Comparison of ENCODE assay signal across 8 cellular contexts in genomic region chr19:1213391-1214286, GRCh38. TPM values are rescaled to one million over a fixed set of nuclear protein-coding genes. Genes with fewer than 3 reads are reported as not detected.
DNase-seq lines count a peak whose midpoint lies in the region; ATAC-seq and TF ChIP-seq lines count a peak whose summit lies in the region.

No MANE protein-coding gene starts in this region.

- H3K4me2 ChIP-seq in PC-3 (ENCODE audit: low read length): no peak overlapping the region

- H3K27me3 ChIP-seq in PC-3 (ENCODE audit: low read length) (no peaks in the 10 kb centered on the region), right cardiac atrium (ENCODE audit: control insufficient read depth, insufficient read depth) (no peaks in the 10 kb centered on the region)

- DNase-seq in PC-3: no peak
- peak; percentile 75 to 92 (median 86) for DNase-seq in right cardiac atrium
- peak; percentile 65 for DNase-seq in skeletal muscle cell (ENCODE audit: low read depth)
- no peak for DNase-seq in NCI-H1436 (lab: John Stamatoyannopoulos, UW)

- H3F3A ChIP-seq in PC-3 (ENCODE audit: low read length, unreplicated experiment): no peaks in the 10 kb centered on the region

- no peaks in the 10 kb centered on the region for H3K9me2 ChIP-seq in PC-3 (replicated peaks; ENCODE audit: low read length)

- H3K9me3 ChIP-seq in PC-3 (ENCODE audit: low read length): no peaks in the 10 kb centered on the region
- H3K9me3 ChIP-seq in right cardiac atrium (ENCODE audit: control insufficient read depth, low read length): no peaks in the 10 kb centered on the region

- H3K4me3 ChIP-seq in GM12875 (ENCODE audit: low read depth, low read length): peak overlapping the region; percentile 10
- no peak overlapping the region for H3K4me3 ChIP-seq in PC-3 (ENCODE audit: low read length)
- H3K4me3 ChIP-seq in right cardiac atrium (ENCODE audit: low read length): no peak overlapping the region
- no peak overlapping the region for H3K4me3 ChIP-seq in skeletal muscle cell (ENCODE audit: low read depth, low read length)

- 48% methylated on average over 39 of the region's 39 CpGs for WGBS in right cardiac atrium

- H3K27ac ChIP-seq in PC-3 (ENCODE audit: low read length): no peak overlapping the region
- H3K27ac ChIP-seq in angular gyrus (ENCODE audit: low read depth, low read length): peak overlapping the region; percentile 84
- peak overlapping the region; percentile 68 for H3K27ac ChIP-seq in right cardiac atrium (ENCODE audit: low read length)

- POLR2A ChIA-PET in PC-3 (lab: Charles Lee; ENCODE audit: unreplicated experiment): no interaction called here

- no peak overlapping the region for H2AFZ ChIP-seq in PC-3 (ENCODE audit: low read length)

- H3K4me1 ChIP-seq in PC-3 (ENCODE audit: insufficient read depth, low read length): peaks cover 25% of the 10 kb centered on the region
- H3K4me1 ChIP-seq in right cardiac atrium (ENCODE audit: control insufficient read depth, insufficient read depth, low read length): peaks cover 24% of the 10 kb centered on the region

- TF ChIP-seq CTCF in GM12875 (IDR thresholded peaks at IDR 0.05; ENCODE audit: borderline replicate concordance, insufficient read depth, low read depth, low read length) (no peak), PC-3 (conservative IDR thresholded peaks at IDR 0.05; ENCODE audit: low read depth, low read length) (no peak)

- H3K79me2 ChIP-seq in PC-3 (ENCODE audit: low read length): peaks cover 90% of the 10 kb centered on the region

- H3K36me3 ChIP-seq in PC-3 (ENCODE audit: low read depth, low read length): no peaks in the 10 kb centered on the region

- intact Hi-C loops in PC-3 (cut with micrococcal nuclease) (no loop called here), right cardiac atrium (cut with DNase I) (no loop called here)

- 0 out of 2 replicates have a peak, but pooled peaks cover 2% of the 10 kb centered on the region for H4K20me1 ChIP-seq in PC-3 (ENCODE audit: low read length)

- no peak overlapping the region for H3K9ac ChIP-seq in PC-3 (ENCODE audit: low read length)

- no TSS peak for BruUV-seq in PC-3 (replicated peaks; lab: Mats Ljungman, UMichigan)

- ATAC-seq in PC-3: peak; percentile 37; the same call in 1 of the 2 replicates
- ATAC-seq in right cardiac atrium: peak; percentile 59 to 74
- ATAC-seq in HG02623 (IDR thresholded peaks at IDR 0.05; ENCODE audit: unreplicated experiment): no peak
- ATAC-seq in GM18517 (IDR thresholded peaks at IDR 0.05; ENCODE audit: unreplicated experiment): no peak

- CTCF ChIA-PET in PC-3 (lab: Charles Lee): no interaction called here

RNA-seq across cellular contexts. Expression of gene STK11, which starts 8.1 kb away (rescaled TPM):
- 82.4 and 93.0 TPM in 2 replicates for total RNA-seq in PC-3 (2014; rRNA removed)
- 10 to 100 TPM; 56.9 to 62.0 (median 57.7) TPM for total RNA-seq in right cardiac atrium
- 64.5 TPM for polyA plus RNA-seq in right cardiac atrium

RNA-seq across cellular contexts. Expression of gene CBARP, which starts 24.2 kb away (rescaled TPM):
- 3.3 and 6.3 TPM in 2 replicates for total RNA-seq in PC-3 (2014; rRNA removed)
- total RNA-seq in right cardiac atrium: 1 to 10 TPM in 3 of 4 donors, under 1 TPM in 1; 0.89 to 2.2 (median 1.5) TPM
- 0.97 TPM for polyA plus RNA-seq in right cardiac atrium

RNA-seq across cellular contexts. Expression of gene ATP5F1D, which starts 27.9 kb away (rescaled TPM):
- total RNA-seq in PC-3 (2014; rRNA removed): 102 and 187 TPM in 2 replicates
- total RNA-seq in right cardiac atrium: 100 to 1,000 TPM; 490 to 706 (median 622) TPM
- polyA plus RNA-seq in right cardiac atrium: 660 TPM

RNA-seq across cellular contexts. Expression of gene MIDN, which starts 34.7 kb away (rescaled TPM):
- total RNA-seq in PC-3 (2014; rRNA removed): 17.3 and 41.8 TPM in 2 replicates
- 100 to 1,000 TPM in 1 of 4 donors, 10 to 100 TPM in 3; 50.2 to 123 (median 62.4) TPM for total RNA-seq in right cardiac atrium
- polyA plus RNA-seq in right cardiac atrium: 45.6 TPM

RNA-seq across cellular contexts. Expression of gene SBNO2, which starts 39.6 kb away (rescaled TPM):
- total RNA-seq in PC-3 (2014; rRNA removed) (62.4 and 75.0 TPM in 2 replicates), right cardiac atrium (10 to 100 TPM; 18.0 to 44.5 (median 20.5) TPM)
- 13.4 TPM for polyA plus RNA-seq in right cardiac atrium

Comparison
In these comparisons a context has a peak if more than half of its experiments do, and no peak if none do; other contexts are left out.
1. ATAC-seq: peak in PC-3 (single experiment) and right cardiac atrium (2 of 2); none in HG02623 (single experiment) and GM18517 (single experiment).
2. DNase-seq: peak in right cardiac atrium (3 of 3) and skeletal muscle cell (single experiment); none in PC-3 (single experiment) and NCI-H1436 (single experiment).